Comparison of ENCODE assay signal across 16 cellular contexts in genomic region chr7:100614308-100614861, GRCh38. TPM values are rescaled to one million over a fixed set of nuclear protein-coding genes. Genes with fewer than 3 reads are reported as not detected.
DNase-seq lines count a peak whose midpoint lies in the region; ATAC-seq, FAIRE-seq and TF ChIP-seq lines count a peak whose summit lies in the region.
"Had no signal": no experiment of that assay in that cellular context is flagged by ENCODE, and none has a peak within 500 bp of the region (broad histone marks: within the 10 kb centered on the region; RNA-seq: fewer than 3 reads in every experiment).

No MANE protein-coding gene starts in this region.

- H3K27me3 Mint-ChIP-seq in MCF 10A (ENCODE audit: insufficient read depth, unreplicated experiment), result no peaks in the 10 kb centered on the region
- H3K27me3 Mint-ChIP-seq: B cell had no signal

- no peak overlapping the region for H3K4me3 ChIP-seq in breast epithelium
- H3K4me3 ChIP-seq in HL-60 (replicated peaks; ENCODE audit: insufficient read depth, low read length), result no peak overlapping the region
- H3K4me3 ChIP-seq in K562, result no peak overlapping the region
- H3K4me3 ChIP-seq: SJCRH30 had no signal

- peaks cover 6% of the 10 kb centered on the region for H3K4me1 Mint-ChIP-seq in MCF 10A (ENCODE audit: insufficient read depth, unreplicated experiment)

- no peak overlapping the region for H3K4me3 Mint-ChIP-seq in MCF 10A (ENCODE audit: unreplicated experiment)

- in situ Hi-C loops in K562 (cut with MboI), result no loop called here

- peaks cover 0 to 6% of the 10 kb centered on the region in 2 donors for H3K4me1 ChIP-seq in breast epithelium
- H3K4me1 ChIP-seq in K562 (replicated peaks in 1 of 2; ENCODE audit: control insufficient read depth in 2 of 2, insufficient read depth in 2 of 2, low read length in 2 of 2), result peaks cover 19 to 28% of the 10 kb centered on the region in 2 experiments; a peak in 4 of 5 replicates

- H3K27ac ChIP-seq in breast epithelium, result no peak overlapping the region
- H3K27ac ChIP-seq in HL-60 (replicated peaks), result 0 out of 2 replicates have a peak overlapping the region, but pooled peaks have one; percentile 29
- no peak overlapping the region for H3K27ac ChIP-seq in K562 (ENCODE audit: extremely low read depth, low read depth, low read length)
- H3K27ac ChIP-seq: RWPE1, SJCRH30 had no signal

- TF ChIP-seq EP300 in K562 (IDR thresholded peaks at IDR 0.05; ENCODE audit: low read length), result no peak

- peaks cover 6% of the 10 kb centered on the region; the same call in 2 of the 3 replicates for H3K79me2 ChIP-seq in K562 (ENCODE audit: control insufficient read depth, insufficient read depth, low read length)

- intact Hi-C loops in MCF 10A (cut with micrococcal nuclease) (no loop called here), breast epithelium (cut with DNase I; ENCODE audit: low total_unique reads) (no loop called here), K562 (cut with micrococcal nuclease) (no loop called here)

- no peaks in the 10 kb centered on the region for H3K9me3 Mint-ChIP-seq in MCF 10A (ENCODE audit: unreplicated experiment)

- H3K36me3 Mint-ChIP-seq in MCF 10A (ENCODE audit: insufficient read depth, unreplicated experiment), result no peaks in the 10 kb centered on the region

- peak overlapping the region; percentile 47 for H3K27ac Mint-ChIP-seq in MCF 10A (ENCODE audit: low read depth, unreplicated experiment)
- H3K27ac Mint-ChIP-seq: B cell had no signal

- CTCF ChIA-PET in MCF 10A (lab: Yijun Ruan, JAX) (interaction anchor here (0.6 to 2.7 kb wide), 5 partner anchors 66 to 1730 kb away, joined by 3 to 21 read pairs (median 3); no protein-coding TSS in a partner anchor), K562 (lab: Yijun Ruan, JAX; ENCODE audit: low intra/inter-chr PET ratio) (no interaction called here)

- no peak overlapping the region; a peak in 1 of 4 replicates for H3K9ac ChIP-seq in K562 (ENCODE audit: insufficient read depth in 1 of 2, low read depth in 2 of 2, low read length in 2 of 2)

- TF ChIP-seq RAD21 in K562 (CRISPR knock-in tag; conservative IDR thresholded peaks at IDR 0.05 in 1 of 2, IDR thresholded peaks at IDR 0.05 in 1 of 2), result no peak

- TF ChIP-seq CTCF in MCF 10A (IDR thresholded peaks at IDR 0.05; ENCODE audit: unreplicated experiment) (no peak), breast epithelium (IDR thresholded peaks at IDR 0.05) (no peak), HL-60 (IDR thresholded peaks at IDR 0.05; ENCODE audit: insufficient read depth, low read length) (no peak), K562 (IDR thresholded peaks at IDR 0.05 in 2 of 3, conservative IDR thresholded peaks at IDR 0.05 in 1 of 3; ENCODE audit: insufficient read depth in 2 of 3, low read depth in 1 of 3, low read length in 3 of 3) (no peak)

- no peaks in the 10 kb centered on the region for H4K20me1 ChIP-seq in K562 (replicated peaks; ENCODE audit: control insufficient read depth, insufficient read depth, low read length)

- H3K9me1 ChIP-seq in K562 (ENCODE audit: control insufficient read depth, insufficient read depth, low read length), result no peaks in the 10 kb centered on the region

- WGBS in K562 (ENCODE audit: insufficient coverage, low coverage, missing lambda C conversion rate), result 67% methylated on average over 6 of the region's 6 CpGs

- H3K36me3 ChIP-seq in breast epithelium (no peaks in the 10 kb centered on the region), K562 (ENCODE audit: control insufficient read depth, insufficient read depth, low read length) (peaks cover 3% of the 10 kb centered on the region; the same call in 1 of the 3 replicates)
- H3K36me3 ChIP-seq: SJCRH30 had no signal

- no peak for FAIRE-seq in K562 (lab: Jason Lieb, UNC)
- FAIRE-seq: HepG2 had no signal

- ATAC-seq in K562, result no peak
- ATAC-seq: HepG2 had no signal

- H3K9me3 ChIP-seq in breast epithelium (no peaks in the 10 kb centered on the region), K562 (replicated peaks; ENCODE audit: control insufficient read depth, insufficient read depth, low read depth, low read length) (no peaks in the 10 kb centered on the region)
- H3K9me3 ChIP-seq: SJCRH30 had no signal

- no peak overlapping the region for H2AFZ ChIP-seq in K562 (ENCODE audit: low read depth, low read length)

- TF ChIP-seq POLR2A in breast epithelium (IDR thresholded peaks at IDR 0.05) (no peak), K562 (conservative IDR thresholded peaks at IDR 0.05) (no peak)

- H3K4me2 ChIP-seq in K562 (ENCODE audit: insufficient read depth, low read length), result no peak overlapping the region

- POLR2A ChIA-PET in MCF 10A (lab: Yijun Ruan, JAX), result interaction anchor here (0.6 to 2.8 kb wide), 2 partner anchors 29 to 1190 kb away, joined by 3 to 49 read pairs; partner anchors contain the start of genes FBXO24 and LRCH4
- POLR2A ChIA-PET in K562 (lab: Yijun Ruan, JAX), result interaction anchor here (1.2 to 5.9 kb wide), 3 partner anchors 9 to 63 kb away, joined by 5 to 54 read pairs (median 6); partner anchors contain the start of gene TFR2

- BruUV-seq in MCF 10A (replicated peaks; lab: Mats Ljungman, UMichigan) (no TSS peak), K562 (replicated peaks; lab: Mats Ljungman, UMichigan) (no TSS peak)

- DNase-seq in MCF 10A (ENCODE audit: unreplicated experiment) (no peak), breast epithelium (ENCODE audit: low spot score in 2 of 2) (no peak), HL-60 (ENCODE audit: low read depth in 1 of 2, low spot score in 1 of 2) (no peak), K562 (ENCODE audit: extremely low read depth in 1 of 4, low spot score in 3 of 4) (no peak), putamen (ENCODE audit: low spot score) (no peak), dermis blood vessel endothelial cell (no peak), NCI-H128 (lab: John Stamatoyannopoulos, UW; ENCODE audit: unreplicated experiment) (no peak)
- DNase-seq: DMS 273 treated with DMSO at 0.1 percent for 48 hours, EL, NCI-H1436 treated with DMSO at 0.1 percent for 48 hours, NCI-H2081, NCI-H526, SJCRH30 had no signal

- H3K27me3 ChIP-seq in breast epithelium, result no peaks in the 10 kb centered on the region
- no peaks in the 10 kb centered on the region for H3K27me3 ChIP-seq in HL-60 (ENCODE audit: insufficient read depth, poor library complexity, severe bottlenecking)
- no peaks in the 10 kb centered on the region for H3K27me3 ChIP-seq in K562 (ENCODE audit: control insufficient read depth in 2 of 2, insufficient read depth in 2 of 2, low read length in 2 of 2)
- H3K27me3 ChIP-seq: SJCRH30 had no signal

RNA-seq across cellular contexts. Expression of gene MOSPD3, which starts 2.0 kb away (rescaled TPM):
- total RNA-seq in MCF 10A (2022) (5.2 and 7.4 TPM in 2 replicates), breast epithelium (10 to 100 TPM in 2 of 3 donors, 1 to 10 TPM in 1; 8.8 to 12.6 (median 11.8) TPM), K562 (2014; rRNA removed) (7.3 and 18.3 TPM in 2 replicates), K562 (2014; rRNA removed; fragmentation: Illumina TruSeq; extraction: Trizol) (3.4 and 4.3 TPM in 2 replicates), K562 (2015; rRNA removed; fragmentation: Illumina TruSeq; extraction: Trizol) (5.8 and 6.9 TPM in 2 replicates), K562 (2021) (29.0 and 32.1 TPM in 2 replicates), dermis blood vessel endothelial cell (4.9 and 10.3 TPM in 2 replicates)
- total RNA-seq in K562 (2011; cell fraction: chromatin; rRNA removed; ENCODE audit: low replicate concordance), result 7.4 and 17.6 TPM in 2 replicates
- total RNA-seq in K562 (2011; cell fraction: nucleolus; rRNA removed), result 17.5 and 20.3 TPM in 2 replicates
- 13.9 and 15.0 TPM in 2 replicates for total RNA-seq in K562 (2011; cell fraction: nucleoplasm; rRNA removed)
- polyA plus RNA-seq in K562 (2011; rRNA removed) (9.1 and 18.6 TPM in 2 replicates), K562 (2014; fragmentation: Illumina TruSeq; extraction: Trizol) (15.3 and 27.4 TPM in 2 replicates), K562 (2014; fragmentation: Nextera tagmentation; extraction: Ambion mirVana) (1 to 10 TPM; 1.4 to 2.6 TPM), K562 (2014; rRNA removed) (14.1 and 15.0 TPM in 2 replicates)
- polyA plus RNA-seq in K562 (2011; cell fraction: cytosol; rRNA removed), result 8.8 and 23.5 TPM in 2 replicates
- polyA plus RNA-seq in K562 (2011; cell fraction: nucleus; rRNA removed), result 23.6 and 37.0 TPM in 2 replicates
- 26.6 and 27.6 TPM in 2 replicates for polyA plus RNA-seq in K562 (2012)
- polyA minus RNA-seq in K562 (2011; rRNA and poly(A)+ RNA removed), result 2.5 and 3.4 TPM in 2 replicates
- polyA minus RNA-seq in K562 (2011; cell fraction: cytosol; rRNA and poly(A)+ RNA removed), result 5.8 and 6.3 TPM in 2 replicates
- polyA minus RNA-seq in K562 (2011; cell fraction: nucleus; rRNA and poly(A)+ RNA removed), result 8.1 and 8.6 TPM in 2 replicates

RNA-seq across cellular contexts. Expression of gene PCOLCE, which starts 12.2 kb away (rescaled TPM):
- total RNA-seq in MCF 10A (2022), result 2.0 and 3.6 TPM in 2 replicates
- 10 to 100 TPM; 33.1 to 61.8 (median 39.7) TPM for total RNA-seq in breast epithelium
- 11.5 and 28.7 TPM in 2 replicates for total RNA-seq in K562 (2011; cell fraction: chromatin; rRNA removed; ENCODE audit: low replicate concordance)
- 29.5 and 34.2 TPM in 2 replicates for total RNA-seq in K562 (2011; cell fraction: nucleolus; rRNA removed)
- total RNA-seq in K562 (2011; cell fraction: nucleoplasm; rRNA removed), result 23.0 and 24.9 TPM in 2 replicates
- total RNA-seq in K562 (2014; rRNA removed), result 13.5 and 14.1 TPM in 2 replicates
- total RNA-seq in K562 (2014; rRNA removed; fragmentation: Illumina TruSeq; extraction: Trizol), result 3.8 and 4.5 TPM in 2 replicates
- total RNA-seq in K562 (2015; rRNA removed; fragmentation: Illumina TruSeq; extraction: Trizol), result 8.9 and 10.0 TPM in 2 replicates
- total RNA-seq in K562 (2021), result 32.4 and 33.9 TPM in 2 replicates
- polyA plus RNA-seq in K562 (2011; rRNA removed), result 5.0 and 11.8 TPM in 2 replicates
- 9.0 and 11.0 TPM in 2 replicates for polyA plus RNA-seq in K562 (2011; cell fraction: cytosol; rRNA removed)
- 59.3 and 94.1 TPM in 2 replicates for polyA plus RNA-seq in K562 (2011; cell fraction: nucleus; rRNA removed)
- polyA plus RNA-seq in K562 (2012), result 21.8 and 34.6 TPM in 2 replicates
- polyA plus RNA-seq in K562 (2014; fragmentation: Illumina TruSeq; extraction: Trizol), result 30.4 and 31.8 TPM in 2 replicates
- 1 to 10 TPM; 5.2 to 5.4 TPM for polyA plus RNA-seq in K562 (2014; fragmentation: Nextera tagmentation; extraction: Ambion mirVana)
- 28.0 and 28.6 TPM in 2 replicates for polyA plus RNA-seq in K562 (2014; rRNA removed)
- 1.6 and 2.0 TPM in 2 replicates for polyA minus RNA-seq in K562 (2011; rRNA and poly(A)+ RNA removed)
- polyA minus RNA-seq in K562 (2011; cell fraction: cytosol; rRNA and poly(A)+ RNA removed), result 5.7 and 10.1 TPM in 2 replicates
- polyA minus RNA-seq in K562 (2011; cell fraction: nucleus; rRNA and poly(A)+ RNA removed), result 7.3 and 10.7 TPM in 2 replicates
- total RNA-seq in dermis blood vessel endothelial cell, result 0.51 and 0.56 TPM in 2 replicates

RNA-seq across cellular contexts. Expression of gene TFR2, which starts 27.0 kb away (rescaled TPM):
- total RNA-seq in MCF 10A (2022) (not detected in 2 replicates), breast epithelium (under 1 TPM in 1 of 3 donors, not detected in 2; 0.48 TPM), K562 (2014; rRNA removed) (71.6 and 92.0 TPM in 2 replicates), K562 (2014; rRNA removed; fragmentation: Illumina TruSeq; extraction: Trizol) (16.3 and 21.7 TPM in 2 replicates), K562 (2015; rRNA removed; fragmentation: Illumina TruSeq; extraction: Trizol) (40.8 and 44.0 TPM in 2 replicates), K562 (2021) (121 and 123 TPM in 2 replicates), dermis blood vessel endothelial cell (0.68 and 0.70 TPM in 2 replicates)
- total RNA-seq in K562 (2011; cell fraction: chromatin; rRNA removed; ENCODE audit: low replicate concordance), result 166 and 461 TPM in 2 replicates
- 349 and 384 TPM in 2 replicates for total RNA-seq in K562 (2011; cell fraction: nucleolus; rRNA removed)
- 215 and 227 TPM in 2 replicates for total RNA-seq in K562 (2011; cell fraction: nucleoplasm; rRNA removed)
- polyA plus RNA-seq in K562 (2011; rRNA removed) (51.1 and 65.2 TPM in 2 replicates), K562 (2014; fragmentation: Illumina TruSeq; extraction: Trizol) (55.3 and 63.5 TPM in 2 replicates), K562 (2014; fragmentation: Nextera tagmentation; extraction: Ambion mirVana) (1 to 10 TPM; 3.8 to 4.7 TPM), K562 (2014; rRNA removed) (82.0 and 88.6 TPM in 2 replicates)
- polyA plus RNA-seq in K562 (2011; cell fraction: cytosol; rRNA removed), result 41.2 and 121 TPM in 2 replicates
- polyA plus RNA-seq in K562 (2011; cell fraction: nucleus; rRNA removed), result 267 and 470 TPM in 2 replicates
- 124 and 131 TPM in 2 replicates for polyA plus RNA-seq in K562 (2012)
- 12.8 and 26.7 TPM in 2 replicates for polyA minus RNA-seq in K562 (2011; rRNA and poly(A)+ RNA removed)
- polyA minus RNA-seq in K562 (2011; cell fraction: cytosol; rRNA and poly(A)+ RNA removed), result 58.1 and 69.5 TPM in 2 replicates
- polyA minus RNA-seq in K562 (2011; cell fraction: nucleus; rRNA and poly(A)+ RNA removed), result 62.4 and 89.8 TPM in 2 replicates
- total RNA-seq: SJCRH30 had no signal

RNA-seq across cellular contexts. Expression of gene FBXO24, which starts 28.3 kb away (rescaled TPM):
- total RNA-seq in MCF 10A (2022) (0.37 and 1.1 TPM in 2 replicates), breast epithelium (under 1 TPM in 2 of 3 donors, not detected in 1; 0.59 to 0.98 TPM), K562 (2014; rRNA removed) (0.50 and 1.4 TPM in 2 replicates), K562 (2014; rRNA removed; fragmentation: Illumina TruSeq; extraction: Trizol) (0.10 and 0.33 TPM in 2 replicates), K562 (2015; rRNA removed; fragmentation: Illumina TruSeq; extraction: Trizol) (0.49 and 0.51 TPM in 2 replicates), K562 (2021) (0.94 and 0.95 TPM in 2 replicates), dermis blood vessel endothelial cell (0.60 TPM in 1 of 2 replicates, not detected in the other)
- total RNA-seq in K562 (2011; cell fraction: chromatin; rRNA removed; ENCODE audit: low replicate concordance), result 1.5 and 2.7 TPM in 2 replicates
- total RNA-seq in K562 (2011; cell fraction: nucleolus; rRNA removed), result 1.6 and 2.0 TPM in 2 replicates
- 1.1 and 2.1 TPM in 2 replicates for total RNA-seq in K562 (2011; cell fraction: nucleoplasm; rRNA removed)
- polyA plus RNA-seq in K562 (2011; rRNA removed) (0.50 and 0.57 TPM in 2 replicates), K562 (2014; fragmentation: Illumina TruSeq; extraction: Trizol) (0.42 and 0.80 TPM in 2 replicates), K562 (2014; fragmentation: Nextera tagmentation; extraction: Ambion mirVana) (under 1 TPM; 0.17 to 0.27 TPM), K562 (2014; rRNA removed) (0.73 and 1.3 TPM in 2 replicates)
- 0.86 and 1.00 TPM in 2 replicates for polyA plus RNA-seq in K562 (2011; cell fraction: cytosol; rRNA removed)
- 2.1 and 3.5 TPM in 2 replicates for polyA plus RNA-seq in K562 (2011; cell fraction: nucleus; rRNA removed)
- polyA plus RNA-seq in K562 (2012), result 0.52 and 1.0 TPM in 2 replicates
- polyA minus RNA-seq in K562 (2011; rRNA and poly(A)+ RNA removed), result 0.51 and 0.84 TPM in 2 replicates
- 0.67 TPM in 1 of 2 replicates, not detected in the other for polyA minus RNA-seq in K562 (2011; cell fraction: cytosol; rRNA and poly(A)+ RNA removed)
- polyA minus RNA-seq in K562 (2011; cell fraction: nucleus; rRNA and poly(A)+ RNA removed), result 0.67 and 0.78 TPM in 2 replicates
- total RNA-seq: SJCRH30 had no signal

RNA-seq across cellular contexts. Expression of gene LRCH4, which starts 28.5 kb away (rescaled TPM):
- total RNA-seq in MCF 10A (2022), result 21.4 and 22.3 TPM in 2 replicates
- total RNA-seq in breast epithelium, result 10 to 100 TPM; 49.6 to 89.1 (median 88.1) TPM
- 117 and 377 TPM in 2 replicates for total RNA-seq in K562 (2011; cell fraction: chromatin; rRNA removed; ENCODE audit: low replicate concordance)
- 224 and 228 TPM in 2 replicates for total RNA-seq in K562 (2011; cell fraction: nucleolus; rRNA removed)
- total RNA-seq in K562 (2011; cell fraction: nucleoplasm; rRNA removed), result 133 and 136 TPM in 2 replicates
- 15.0 and 33.7 TPM in 2 replicates for total RNA-seq in K562 (2014; rRNA removed)
- 3.3 and 6.0 TPM in 2 replicates for total RNA-seq in K562 (2014; rRNA removed; fragmentation: Illumina TruSeq; extraction: Trizol)
- total RNA-seq in K562 (2015; rRNA removed; fragmentation: Illumina TruSeq; extraction: Trizol), result 15.0 and 17.2 TPM in 2 replicates
- total RNA-seq in K562 (2021), result 56.0 and 63.3 TPM in 2 replicates
- polyA plus RNA-seq in K562 (2011; rRNA removed), result 9.0 and 22.2 TPM in 2 replicates
- 8.5 and 16.9 TPM in 2 replicates for polyA plus RNA-seq in K562 (2011; cell fraction: cytosol; rRNA removed)
- polyA plus RNA-seq in K562 (2011; cell fraction: nucleus; rRNA removed), result 184 and 234 TPM in 2 replicates
- 28.5 and 77.6 TPM in 2 replicates for polyA plus RNA-seq in K562 (2012)
- polyA plus RNA-seq in K562 (2014; fragmentation: Illumina TruSeq; extraction: Trizol), result 15.7 and 28.6 TPM in 2 replicates
- under 1 TPM; 0.06 to 0.25 TPM for polyA plus RNA-seq in K562 (2014; fragmentation: Nextera tagmentation; extraction: Ambion mirVana)
- 41.0 and 53.0 TPM in 2 replicates for polyA plus RNA-seq in K562 (2014; rRNA removed)
- 7.4 and 7.6 TPM in 2 replicates for polyA minus RNA-seq in K562 (2011; rRNA and poly(A)+ RNA removed)
- 25.4 and 28.8 TPM in 2 replicates for polyA minus RNA-seq in K562 (2011; cell fraction: cytosol; rRNA and poly(A)+ RNA removed)
- 61.5 and 71.8 TPM in 2 replicates for polyA minus RNA-seq in K562 (2011; cell fraction: nucleus; rRNA and poly(A)+ RNA removed)
- total RNA-seq in dermis blood vessel endothelial cell, result 12.1 and 20.3 TPM in 2 replicates

Comparison
In these comparisons a context has a peak if more than half of its experiments do, and no peak if none do; other contexts are left out.
1. RNA of gene TFR2, which starts 27.0 kb away (total RNA-seq): 16.3 to 461 TPM in K562; 0.68 to 0.70 TPM in dermis blood vessel endothelial cell, 0.48 TPM in breast epithelium and not detected in MCF 10A; every median in the first group is over 10 times any median in the second.